ENCODE assay signal across 8 cellular contexts in the genomic region with DNA sequence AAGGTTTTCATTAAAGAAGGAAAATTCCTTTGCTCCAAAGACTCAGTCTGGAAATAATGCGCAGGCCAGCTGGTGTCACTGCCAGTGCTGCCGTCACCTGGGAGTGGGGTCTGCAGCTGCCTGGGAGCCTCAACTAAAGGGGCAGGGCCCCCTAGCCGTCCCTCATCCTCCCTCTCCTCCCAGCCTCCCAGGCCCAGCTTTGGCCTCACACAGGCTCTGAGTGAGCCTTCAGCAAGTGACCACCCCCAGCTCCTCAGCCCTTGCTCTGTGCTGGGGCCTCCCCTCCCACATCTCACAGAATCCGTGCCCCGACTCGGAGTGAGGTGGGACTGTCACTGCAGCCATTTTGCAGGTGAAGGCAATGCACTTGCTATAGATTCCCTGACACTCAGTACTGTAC. TPM values are rescaled to one million over a fixed set of nuclear protein-coding genes. Genes with fewer than 3 reads are reported as not detected.
"Had no signal": no experiment of that assay in that cellular context is flagged by ENCODE, and none has a peak within 500 bp of the region (broad histone marks: within the 10 kb centered on the region; RNA-seq: fewer than 3 reads in every experiment).

No MANE protein-coding gene starts in this region.

- H2AFZ ChIP-seq: GM23248 had no signal

- H3K9ac ChIP-seq: GM23248 had no signal

- H3K4me3 ChIP-seq: GM23248, HAP-1 had no signal

- H3K9me3 ChIP-seq: HAP-1 had no signal

- H3K4me1 ChIP-seq: HAP-1 had no signal

- H3K27ac ChIP-seq: GM23248, HL-60 had no signal

- ATAC-seq: HCT116, HepG2 had no signal

- H3K36me3 ChIP-seq: HAP-1 had no signal

- FAIRE-seq: HepG2 had no signal

- DNase-seq: GM23248, GOT3, H7, HFFc6 had no signal

RNA-seq across cellular contexts. Expression of gene RET, which starts 11.1 kb away (rescaled TPM):
- total RNA-seq: GM23248 had no signal
- polyA plus RNA-seq: GM23248, HepG2 had no signal
